1 cellular context compared by ENCODE assay signal in the genomic region with DNA sequence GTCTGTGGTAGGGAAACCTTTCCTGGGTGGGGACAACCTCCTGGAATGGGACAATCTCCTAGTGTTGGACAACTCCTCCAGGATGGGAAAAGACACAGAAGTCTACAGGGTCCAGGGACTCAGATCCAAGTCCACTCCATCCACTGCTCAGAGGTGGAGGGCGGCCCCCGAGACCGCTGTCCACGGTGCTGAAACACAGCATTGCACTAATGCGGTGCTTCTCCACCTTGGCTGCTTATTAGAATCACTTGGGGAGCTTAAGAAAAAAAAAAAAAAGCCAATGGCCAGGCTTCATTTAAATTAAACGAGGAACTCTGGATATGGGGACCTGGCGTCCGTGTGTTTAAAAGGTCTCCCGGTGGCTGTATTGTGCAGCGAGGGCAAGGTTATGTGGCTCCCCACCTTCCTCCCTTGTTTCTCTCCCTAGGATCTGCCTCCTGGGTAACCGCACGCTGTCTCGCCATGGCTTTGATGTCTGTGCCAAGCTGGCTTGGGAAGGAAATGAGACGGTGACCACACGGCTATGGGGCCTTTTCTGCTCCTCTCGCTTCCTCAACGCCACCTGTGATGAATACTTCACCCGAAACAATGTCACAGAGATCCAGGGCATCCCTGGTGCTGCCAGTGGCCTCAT.
A peak's percentile ranks its signal among the peaks of the same experiment; 100 is the strongest.
TF ChIP-seq lines count a peak whose summit lies in the region.

No MANE protein-coding gene starts in this region.

TF ChIP-seq in WTC11, 78 proteins besides CTCF, POLR2A, EP300 and RAD21 (continued from another document):
- TF ChIP-seq, protein P1, sequence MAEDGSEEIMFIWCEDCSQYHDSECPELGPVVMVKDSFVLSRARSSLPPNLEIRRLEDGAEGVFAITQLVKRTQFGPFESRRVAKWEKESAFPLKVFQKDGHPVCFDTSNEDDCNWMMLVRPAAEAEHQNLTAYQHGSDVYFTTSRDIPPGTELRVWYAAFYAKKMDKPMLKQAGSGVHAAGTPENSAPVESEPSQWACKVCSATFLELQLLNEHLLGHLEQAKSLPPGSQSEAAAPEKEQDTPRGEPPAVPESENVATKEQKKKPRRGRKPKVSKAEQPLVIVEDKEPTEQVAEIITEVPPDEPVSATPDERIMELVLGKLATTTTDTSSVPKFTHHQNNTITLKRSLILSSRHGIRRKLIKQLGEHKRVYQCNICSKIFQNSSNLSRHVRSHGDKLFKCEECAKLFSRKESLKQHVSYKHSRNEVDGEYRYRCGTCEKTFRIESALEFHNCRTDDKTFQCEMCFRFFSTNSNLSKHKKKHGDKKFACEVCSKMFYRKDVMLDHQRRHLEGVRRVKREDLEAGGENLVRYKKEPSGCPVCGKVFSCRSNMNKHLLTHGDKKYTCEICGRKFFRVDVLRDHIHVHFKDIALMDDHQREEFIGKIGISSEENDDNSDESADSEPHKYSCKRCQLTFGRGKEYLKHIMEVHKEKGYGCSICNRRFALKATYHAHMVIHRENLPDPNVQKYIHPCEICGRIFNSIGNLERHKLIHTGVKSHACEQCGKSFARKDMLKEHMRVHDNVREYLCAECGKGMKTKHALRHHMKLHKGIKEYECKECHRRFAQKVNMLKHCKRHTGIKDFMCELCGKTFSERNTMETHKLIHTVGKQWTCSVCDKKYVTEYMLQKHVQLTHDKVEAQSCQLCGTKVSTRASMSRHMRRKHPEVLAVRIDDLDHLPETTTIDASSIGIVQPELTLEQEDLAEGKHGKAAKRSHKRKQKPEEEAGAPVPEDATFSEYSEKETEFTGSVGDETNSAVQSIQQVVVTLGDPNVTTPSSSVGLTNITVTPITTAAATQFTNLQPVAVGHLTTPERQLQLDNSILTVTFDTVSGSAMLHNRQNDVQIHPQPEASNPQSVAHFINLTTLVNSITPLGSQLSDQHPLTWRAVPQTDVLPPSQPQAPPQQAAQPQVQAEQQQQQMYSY (CRISPR knock-in tag; IDR thresholded peaks at IDR 0.05), result no peak
- TF ChIP-seq ZNF671 (CRISPR knock-in tag; IDR thresholded peaks at IDR 0.05) (no peak), ZNF232 (CRISPR knock-in tag; IDR thresholded peaks at IDR 0.05) (peak; percentile 77; the same call in 1 of the 2 replicates), JAZF1 (CRISPR knock-in tag; IDR thresholded peaks at IDR 0.05) (no peak), ERG (CRISPR knock-in tag; IDR thresholded peaks at IDR 0.05) (no peak), FOXJ3 (CRISPR knock-in tag; IDR thresholded peaks at IDR 0.05; ENCODE audit: borderline replicate concordance) (no peak), E2F4 (CRISPR knock-in tag; IDR thresholded peaks at IDR 0.05; ENCODE audit: borderline replicate concordance, low read depth) (no peak), TEAD1 (CRISPR knock-in tag; IDR thresholded peaks at IDR 0.05) (0 out of 2 replicates have a peak, but pooled peaks have one; percentile 72), JUN (CRISPR knock-in tag; IDR thresholded peaks at IDR 0.05) (peak; percentile 50; the same call in 1 of the 2 replicates), TEAD4 (CRISPR knock-in tag; IDR thresholded peaks at IDR 0.05) (0 out of 2 replicates have a peak, but pooled peaks have one; percentile 62), FOXP1 (CRISPR knock-in tag; IDR thresholded peaks at IDR 0.05; ENCODE audit: borderline replicate concordance) (no peak), FOXP4 (CRISPR knock-in tag; IDR thresholded peaks at IDR 0.05) (peak; percentile 79; the same call in 1 of the 2 replicates), MXD4 (CRISPR knock-in tag; IDR thresholded peaks at IDR 0.05; ENCODE audit: borderline replicate concordance) (no peak), FOXK1 (CRISPR knock-in tag; IDR thresholded peaks at IDR 0.05) (0 out of 2 replicates have a peak, but pooled peaks have one; percentile 42), ZNF138 (CRISPR knock-in tag; conservative IDR thresholded peaks at IDR 0.05) (no peak), CREM (CRISPR knock-in tag; IDR thresholded peaks at IDR 0.05) (peak; percentile 57; the same call in 1 of the 2 replicates)
- TF ChIP-seq, protein P2, sequence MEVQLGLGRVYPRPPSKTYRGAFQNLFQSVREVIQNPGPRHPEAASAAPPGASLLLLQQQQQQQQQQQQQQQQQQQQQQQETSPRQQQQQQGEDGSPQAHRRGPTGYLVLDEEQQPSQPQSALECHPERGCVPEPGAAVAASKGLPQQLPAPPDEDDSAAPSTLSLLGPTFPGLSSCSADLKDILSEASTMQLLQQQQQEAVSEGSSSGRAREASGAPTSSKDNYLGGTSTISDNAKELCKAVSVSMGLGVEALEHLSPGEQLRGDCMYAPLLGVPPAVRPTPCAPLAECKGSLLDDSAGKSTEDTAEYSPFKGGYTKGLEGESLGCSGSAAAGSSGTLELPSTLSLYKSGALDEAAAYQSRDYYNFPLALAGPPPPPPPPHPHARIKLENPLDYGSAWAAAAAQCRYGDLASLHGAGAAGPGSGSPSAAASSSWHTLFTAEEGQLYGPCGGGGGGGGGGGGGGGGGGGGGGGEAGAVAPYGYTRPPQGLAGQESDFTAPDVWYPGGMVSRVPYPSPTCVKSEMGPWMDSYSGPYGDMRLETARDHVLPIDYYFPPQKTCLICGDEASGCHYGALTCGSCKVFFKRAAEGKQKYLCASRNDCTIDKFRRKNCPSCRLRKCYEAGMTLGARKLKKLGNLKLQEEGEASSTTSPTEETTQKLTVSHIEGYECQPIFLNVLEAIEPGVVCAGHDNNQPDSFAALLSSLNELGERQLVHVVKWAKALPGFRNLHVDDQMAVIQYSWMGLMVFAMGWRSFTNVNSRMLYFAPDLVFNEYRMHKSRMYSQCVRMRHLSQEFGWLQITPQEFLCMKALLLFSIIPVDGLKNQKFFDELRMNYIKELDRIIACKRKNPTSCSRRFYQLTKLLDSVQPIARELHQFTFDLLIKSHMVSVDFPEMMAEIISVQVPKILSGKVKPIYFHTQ (CRISPR knock-in tag; IDR thresholded peaks at IDR 0.05), result no peak
- TF ChIP-seq, protein P3, sequence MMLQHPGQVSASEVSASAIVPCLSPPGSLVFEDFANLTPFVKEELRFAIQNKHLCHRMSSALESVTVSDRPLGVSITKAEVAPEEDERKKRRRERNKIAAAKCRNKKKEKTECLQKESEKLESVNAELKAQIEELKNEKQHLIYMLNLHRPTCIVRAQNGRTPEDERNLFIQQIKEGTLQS (CRISPR knock-in tag; conservative IDR thresholded peaks at IDR 0.05), result no peak
- TF ChIP-seq, protein P4, sequence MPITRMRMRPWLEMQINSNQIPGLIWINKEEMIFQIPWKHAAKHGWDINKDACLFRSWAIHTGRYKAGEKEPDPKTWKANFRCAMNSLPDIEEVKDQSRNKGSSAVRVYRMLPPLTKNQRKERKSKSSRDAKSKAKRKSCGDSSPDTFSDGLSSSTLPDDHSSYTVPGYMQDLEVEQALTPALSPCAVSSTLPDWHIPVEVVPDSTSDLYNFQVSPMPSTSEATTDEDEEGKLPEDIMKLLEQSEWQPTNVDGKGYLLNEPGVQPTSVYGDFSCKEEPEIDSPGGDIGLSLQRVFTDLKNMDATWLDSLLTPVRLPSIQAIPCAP (CRISPR knock-in tag; IDR thresholded peaks at IDR 0.05), result no peak
- TF ChIP-seq, protein P5, sequence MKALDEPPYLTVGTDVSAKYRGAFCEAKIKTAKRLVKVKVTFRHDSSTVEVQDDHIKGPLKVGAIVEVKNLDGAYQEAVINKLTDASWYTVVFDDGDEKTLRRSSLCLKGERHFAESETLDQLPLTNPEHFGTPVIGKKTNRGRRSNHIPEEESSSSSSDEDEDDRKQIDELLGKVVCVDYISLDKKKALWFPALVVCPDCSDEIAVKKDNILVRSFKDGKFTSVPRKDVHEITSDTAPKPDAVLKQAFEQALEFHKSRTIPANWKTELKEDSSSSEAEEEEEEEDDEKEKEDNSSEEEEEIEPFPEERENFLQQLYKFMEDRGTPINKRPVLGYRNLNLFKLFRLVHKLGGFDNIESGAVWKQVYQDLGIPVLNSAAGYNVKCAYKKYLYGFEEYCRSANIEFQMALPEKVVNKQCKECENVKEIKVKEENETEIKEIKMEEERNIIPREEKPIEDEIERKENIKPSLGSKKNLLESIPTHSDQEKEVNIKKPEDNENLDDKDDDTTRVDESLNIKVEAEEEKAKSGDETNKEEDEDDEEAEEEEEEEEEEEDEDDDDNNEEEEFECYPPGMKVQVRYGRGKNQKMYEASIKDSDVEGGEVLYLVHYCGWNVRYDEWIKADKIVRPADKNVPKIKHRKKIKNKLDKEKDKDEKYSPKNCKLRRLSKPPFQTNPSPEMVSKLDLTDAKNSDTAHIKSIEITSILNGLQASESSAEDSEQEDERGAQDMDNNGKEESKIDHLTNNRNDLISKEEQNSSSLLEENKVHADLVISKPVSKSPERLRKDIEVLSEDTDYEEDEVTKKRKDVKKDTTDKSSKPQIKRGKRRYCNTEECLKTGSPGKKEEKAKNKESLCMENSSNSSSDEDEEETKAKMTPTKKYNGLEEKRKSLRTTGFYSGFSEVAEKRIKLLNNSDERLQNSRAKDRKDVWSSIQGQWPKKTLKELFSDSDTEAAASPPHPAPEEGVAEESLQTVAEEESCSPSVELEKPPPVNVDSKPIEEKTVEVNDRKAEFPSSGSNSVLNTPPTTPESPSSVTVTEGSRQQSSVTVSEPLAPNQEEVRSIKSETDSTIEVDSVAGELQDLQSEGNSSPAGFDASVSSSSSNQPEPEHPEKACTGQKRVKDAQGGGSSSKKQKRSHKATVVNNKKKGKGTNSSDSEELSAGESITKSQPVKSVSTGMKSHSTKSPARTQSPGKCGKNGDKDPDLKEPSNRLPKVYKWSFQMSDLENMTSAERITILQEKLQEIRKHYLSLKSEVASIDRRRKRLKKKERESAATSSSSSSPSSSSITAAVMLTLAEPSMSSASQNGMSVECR (CRISPR knock-in tag; IDR thresholded peaks at IDR 0.05; ENCODE audit: borderline replicate concordance), result peak; percentile 83
TF ChIP-seq in WTC11: peak in this region for 11.
